10 cellular contexts compared by ENCODE assay signal in genomic region chr12:2294651-2295475, GRCh38.
A peak's percentile ranks its signal among the peaks of the same experiment; 100 is the strongest.
DNase-seq lines count a peak whose midpoint lies in the region; ATAC-seq, FAIRE-seq and TF ChIP-seq lines count a peak whose summit lies in the region.
"Had no signal": no experiment of that assay in that cellular context is flagged by ENCODE, and none has a peak within 500 bp of the region (broad histone marks: within the 10 kb centered on the region; RNA-seq: fewer than 3 reads in every experiment).

No MANE protein-coding gene starts in this region.

- peak overlapping the region; percentile 89 for H3K27ac Mint-ChIP-seq in HFFc6
- H3K27ac Mint-ChIP-seq: activated naive CD4-positive, alpha-beta T cell treated with anti-CD3 and anti-CD28 coated beads, Interleukin-2, amount 50 U/mL, for 24 hours; nephron progenitor cell had no signal

- TF ChIP-seq CTCF in HFFc6 (IDR thresholded peaks at IDR 0.05) (no peak), tibial artery (IDR thresholded peaks at IDR 0.05) (no peak)

- ATAC-seq in HG03521 (IDR thresholded peaks at IDR 0.05; ENCODE audit: unreplicated experiment): no peak
- ATAC-seq: esophagus mucosa had no signal

- H3K36me3 Mint-ChIP-seq in HFFc6 (ENCODE audit: low read depth): 0 out of 2 replicates have a peak, but pooled peaks cover 4% of the 10 kb centered on the region
- H3K36me3 Mint-ChIP-seq: activated naive CD4-positive, alpha-beta T cell treated with anti-CD3 and anti-CD28 coated beads, Interleukin-2, amount 50 U/mL, for 24 hours had no signal

- H3K27me3 ChIP-seq in tibial artery: no peaks in the 10 kb centered on the region

- H3K4me1 Mint-ChIP-seq in HFFc6 (ENCODE audit: low read depth): peaks cover 80% of the 10 kb centered on the region

- DNase-seq in HFFc6 (peak; percentile 67), UCSD-AML1 (lab: John Stamatoyannopoulos, UW; ENCODE audit: unreplicated experiment) (peak; percentile 57), kidney tubule cell (ENCODE audit: low spot score) (peak; percentile 74), tibial artery (peak; percentile 34 to 85), frontal cortex (ENCODE audit: low spot score in 2 of 2) (no peak), T-helper 2 cell (no peak)
- DNase-seq: nephron progenitor cell had no signal

- peaks cover 1% of the 10 kb centered on the region; the same call in 1 of the 2 replicates for H3K27me3 Mint-ChIP-seq in HFFc6 (ENCODE audit: insufficient read depth)
- H3K27me3 Mint-ChIP-seq: activated naive CD4-positive, alpha-beta T cell treated with anti-CD3 and anti-CD28 coated beads, Interleukin-2, amount 50 U/mL, for 24 hours had no signal

- H3K9me3 ChIP-seq in tibial artery: no peaks in the 10 kb centered on the region

- no peak for FAIRE-seq in frontal cortex (lab: Jason Lieb, UNC)

- no peak overlapping the region for H3K4me3 ChIP-seq in tibial artery

- H3K4me1 ChIP-seq in tibial artery: peaks cover 0 to 100% (median 59%) of the 10 kb centered on the region in 4 donors

- peak overlapping the region; percentile 69 for H3K4me3 Mint-ChIP-seq in HFFc6
- H3K4me3 Mint-ChIP-seq: activated naive CD4-positive, alpha-beta T cell treated with anti-CD3 and anti-CD28 coated beads, Interleukin-2, amount 50 U/mL, for 24 hours; nephron progenitor cell had no signal

- H3K27ac ChIP-seq in tibial artery: peak overlapping the region; percentile 7 to 35

- intact Hi-C loops in tibial artery (cut with DNase I; ENCODE audit: low total_unique reads): no loop called here

- no peaks in the 10 kb centered on the region for H3K9me3 Mint-ChIP-seq in HFFc6
- H3K9me3 Mint-ChIP-seq: activated naive CD4-positive, alpha-beta T cell treated with anti-CD3 and anti-CD28 coated beads, Interleukin-2, amount 50 U/mL, for 24 hours; nephron progenitor cell had no signal

- H3K36me3 ChIP-seq in tibial artery: no peaks in the 10 kb centered on the region

Comparison
In these comparisons a context has a peak if more than half of its experiments do, and no peak if none do; other contexts are left out.
1. DNase-seq: peak in HFFc6 (single experiment), UCSD-AML1 (single experiment), kidney tubule cell (single experiment) and tibial artery (2 of 2); none in frontal cortex (0 of 2) and T-helper 2 cell (0 of 5).